ENCODE assay signal across 11 cellular contexts in genomic region chr9:16575142-16575877, GRCh38.
DNase-seq lines count a peak whose midpoint lies in the region; ATAC-seq and TF ChIP-seq lines count a peak whose summit lies in the region.
"Had no signal": no experiment of that assay in that cellular context is flagged by ENCODE, and none has a peak within 500 bp of the region (broad histone marks: within the 10 kb centered on the region; RNA-seq: fewer than 3 reads in every experiment).

No MANE protein-coding gene starts in this region.

- H3K4me1 ChIP-seq in MM.1S (ENCODE audit: low read length) = no peaks in the 10 kb centered on the region
- H3K4me1 ChIP-seq in neuronal stem cell (ENCODE audit: control insufficient read depth in 2 of 2, insufficient read depth in 1 of 2, low read depth in 1 of 2, low read length in 2 of 2) = peaks cover 2 to 9% of the 10 kb centered on the region in 2 donors

- H3K18ac ChIP-seq in neuronal stem cell (ENCODE audit: low read length) = no peak overlapping the region

- H3K27ac Mint-ChIP-seq in chondrocyte (ENCODE audit: unreplicated experiment) = no peak overlapping the region
- H3K27ac Mint-ChIP-seq: T-helper 2 cell treated with Interferon-gamma antibody and Interleukin-4, amounts not matched to agents 5 μg/mL and 100 μg/mL, for 36 hours had no signal

- no peaks in the 10 kb centered on the region for H3K79me1 ChIP-seq in neuronal stem cell (ENCODE audit: low read depth, low read length)

- no peaks in the 10 kb centered on the region for H3K9me3 ChIP-seq in MM.1S (replicated peaks; ENCODE audit: insufficient read depth, low read length)
- no peaks in the 10 kb centered on the region for H3K9me3 ChIP-seq in neuronal stem cell (replicated peaks in 1 of 2; ENCODE audit: control insufficient read depth in 2 of 2, insufficient read depth in 1 of 2, low read depth in 1 of 2, low read length in 2 of 2)

- no peak overlapping the region for H3K9ac ChIP-seq in MM.1S (ENCODE audit: low read length)
- no peak overlapping the region for H3K9ac ChIP-seq in neuronal stem cell (ENCODE audit: low read depth, low read length, poor library complexity)

- TF ChIP-seq CTCF in MM.1S (IDR thresholded peaks at IDR 0.05; ENCODE audit: low read length) (peak; percentile 10; the same call in 1 of the 2 replicates), chondrocyte (IDR thresholded peaks at IDR 0.05) (peak; percentile 56)

- no peak overlapping the region for H2BK120ac ChIP-seq in neuronal stem cell (ENCODE audit: low read depth, low read length)

- H2BK15ac ChIP-seq in neuronal stem cell (ENCODE audit: low read length) = no peak overlapping the region

- DNase-seq in DMS153 (lab: John Stamatoyannopoulos, UW) = peak; percentile 53
- peak; percentile 6 for DNase-seq in MM.1S
- no peak for DNase-seq in chondrocyte (ENCODE audit: low spot score)
- no peak for DNase-seq in neuronal stem cell (ENCODE audit: low spot score)
- no peak for DNase-seq in NCI-H1436 treated with DMSO at 0.1 percent for 48 hours (lab: John Stamatoyannopoulos, UW)
- no peak for DNase-seq in G401 (ENCODE audit: low spot score)
- no peak for DNase-seq in SHP77 treated with DMSO at 0.1 percent for 48 hours (lab: John Stamatoyannopoulos, UW)
- DNase-seq: HCEC 1CT had no signal

- H4K8ac ChIP-seq in neuronal stem cell (ENCODE audit: low read depth, low read length) = no peak overlapping the region

- no peak overlapping the region for H3K14ac ChIP-seq in neuronal stem cell (ENCODE audit: low read length)

- H3K4me2 ChIP-seq in MM.1S (ENCODE audit: low read depth, low read length) (no peak overlapping the region), neuronal stem cell (ENCODE audit: insufficient read depth, low read length, poor library complexity, severe bottlenecking) (no peak overlapping the region)

- H2BK12ac ChIP-seq in neuronal stem cell (ENCODE audit: low read length) = no peak overlapping the region

- H3K4me1 Mint-ChIP-seq in chondrocyte (ENCODE audit: low read depth) = peaks cover 42% of the 10 kb centered on the region
- H3K4me1 Mint-ChIP-seq: central memory CD8-positive, alpha-beta T cell had no signal

- in situ Hi-C loops in G401 (cut with HindIII; ENCODE audit: low sequenced_read_pairs) = no loop called here

- H3K9me2 ChIP-seq in MM.1S (replicated peaks; ENCODE audit: insufficient read depth, low read length) = no peaks in the 10 kb centered on the region

- no peak for ATAC-seq in GM21825 (IDR thresholded peaks at IDR 0.05; ENCODE audit: unreplicated experiment)

- H3K4me3 ChIP-seq in MM.1S (ENCODE audit: low read length) (no peak overlapping the region), neuronal stem cell (ENCODE audit: low read length in 2 of 2) (no peak overlapping the region)

- H3K36me3 Mint-ChIP-seq in chondrocyte (ENCODE audit: low read depth) = no peaks in the 10 kb centered on the region

- no peaks in the 10 kb centered on the region for H4K20me1 ChIP-seq in MM.1S (ENCODE audit: insufficient read depth, low read length)

- H3F3A ChIP-seq in MM.1S (ENCODE audit: insufficient read depth, low read length) = no peaks in the 10 kb centered on the region

- H3K27me3 Mint-ChIP-seq in chondrocyte (ENCODE audit: low read depth) = no peaks in the 10 kb centered on the region
- H3K27me3 Mint-ChIP-seq: central memory CD8-positive, alpha-beta T cell had no signal

- no peak overlapping the region for H4K91ac ChIP-seq in neuronal stem cell (ENCODE audit: low read depth, low read length, poor library complexity)

- no peak overlapping the region for H3K23ac ChIP-seq in neuronal stem cell (ENCODE audit: low read depth, low read length, poor library complexity)

- H3K27ac ChIP-seq in MM.1S (ENCODE audit: low read length) (no peak overlapping the region), neuronal stem cell (replicated peaks; ENCODE audit: low read length) (no peak overlapping the region)

- H2AFZ ChIP-seq in MM.1S (ENCODE audit: low read length) (no peak overlapping the region), neuronal stem cell (ENCODE audit: low read length) (peak overlapping the region; percentile 19)

- H2AK5ac ChIP-seq in neuronal stem cell (ENCODE audit: low read depth, low read length) = no peak overlapping the region

- no peak overlapping the region for H3K4ac ChIP-seq in neuronal stem cell (ENCODE audit: low read length)

- H3K79me2 ChIP-seq in MM.1S (ENCODE audit: low read length) = no peaks in the 10 kb centered on the region

- no peaks in the 10 kb centered on the region for H3K9me3 Mint-ChIP-seq in chondrocyte (ENCODE audit: low read depth)
- H3K9me3 Mint-ChIP-seq: central memory CD8-positive, alpha-beta T cell; T-helper 2 cell treated with Interferon-gamma antibody and Interleukin-4, amounts not matched to agents 5 μg/mL and 100 μg/mL, for 36 hours had no signal

- H3K36me3 ChIP-seq in MM.1S (replicated peaks; ENCODE audit: insufficient read depth, low read length) (no peaks in the 10 kb centered on the region), neuronal stem cell (replicated peaks in 1 of 2; ENCODE audit: control insufficient read depth in 2 of 2, insufficient read depth in 2 of 2, low read length in 2 of 2) (no peaks in the 10 kb centered on the region)

- no peak overlapping the region for H3K4me3 Mint-ChIP-seq in chondrocyte (ENCODE audit: unreplicated experiment)
- H3K4me3 Mint-ChIP-seq: central memory CD8-positive, alpha-beta T cell; T-helper 2 cell treated with Interferon-gamma antibody and Interleukin-4, amounts not matched to agents 5 μg/mL and 100 μg/mL, for 36 hours had no signal

- no peak overlapping the region for H2BK5ac ChIP-seq in neuronal stem cell (ENCODE audit: low read length)

- H3K27me3 ChIP-seq in MM.1S (replicated peaks; ENCODE audit: insufficient read depth, low read length) = no peaks in the 10 kb centered on the region
- H3K27me3 ChIP-seq in neuronal stem cell (ENCODE audit: control insufficient read depth in 3 of 3, insufficient read depth in 3 of 3, low read depth in 1 of 3, low read length in 3 of 3) = no peaks in the 10 kb centered on the region

- WGBS in neuronal stem cell (ENCODE audit: extremely low coverage in 2 of 2, insufficient read length in 2 of 2, insufficient replicate concordance in 1 of 2), 2 donors = no CpG with 5 or more reads among the region's 8 CpGs

Comparison
In these comparisons a context has a peak if more than half of its experiments do, and no peak if none do; other contexts are left out.
1. DNase-seq: peak in DMS153 (single experiment) and MM.1S (single experiment); none in chondrocyte (single experiment), neuronal stem cell (single experiment), NCI-H1436 treated with DMSO at 0.1 percent for 48 hours (single experiment), G401 (single experiment) and SHP77 treated with DMSO at 0.1 percent for 48 hours (single experiment).